In the genomic region with DNA sequence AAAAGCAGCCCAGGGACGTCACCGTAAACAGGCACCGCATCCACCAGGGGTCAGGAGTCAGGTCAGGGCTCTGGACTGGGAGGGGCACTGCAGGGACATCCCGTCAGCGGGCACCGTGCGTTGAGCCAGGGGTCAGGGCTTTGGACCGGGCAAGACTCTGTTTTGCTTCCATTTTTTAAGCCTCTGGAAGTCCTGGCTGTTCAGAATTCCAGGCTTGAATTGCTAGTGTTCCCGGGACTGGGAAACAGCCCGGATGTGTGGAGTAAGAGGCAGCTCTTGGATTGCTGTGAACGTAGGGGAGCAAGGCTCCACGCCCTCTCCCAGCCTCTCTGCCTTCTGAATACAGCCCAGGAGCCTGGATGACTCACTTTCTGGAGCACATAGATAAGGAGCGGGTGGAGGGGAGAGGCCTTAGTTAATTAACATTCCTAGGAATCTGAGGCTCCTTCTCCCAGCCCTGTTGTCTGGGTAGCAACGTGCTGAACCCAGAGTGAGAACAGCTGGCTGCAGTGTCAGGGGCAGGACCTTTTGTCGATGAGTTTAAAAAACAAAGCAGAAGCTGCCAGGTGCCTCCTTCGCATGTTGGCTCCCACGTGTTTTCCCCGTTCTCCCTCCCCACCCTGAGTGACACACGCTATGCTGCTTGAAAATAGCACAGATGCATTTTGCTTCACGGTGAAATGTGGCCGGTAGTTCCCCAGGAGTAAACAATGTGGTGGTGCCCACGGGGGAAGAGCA, we compare ENCODE assay signal across 8 cellular contexts. TPM values are rescaled to one million over a fixed set of nuclear protein-coding genes. Genes with fewer than 3 reads are reported as not detected.
DNase-seq lines count a peak whose midpoint lies in the region; ATAC-seq and TF ChIP-seq lines count a peak whose summit lies in the region.

No MANE protein-coding gene starts in this region.

- ATAC-seq in GM18861 (IDR thresholded peaks at IDR 0.05; ENCODE audit: unreplicated experiment): peak; percentile 52
- peak; percentile 94 for ATAC-seq in WTC11
- ATAC-seq in Right ventricle myocardium superior (ENCODE audit: poor library complexity): peak; percentile 88

- H3K36me3 Mint-ChIP-seq in WTC11: peaks cover 9% of the 10 kb centered on the region
- H3K36me3 Mint-ChIP-seq in osteocyte (ENCODE audit: unreplicated experiment): peaks cover 2% of the 10 kb centered on the region

- peak overlapping the region; percentile 41; the same call in 1 of the 2 replicates for H3K27ac ChIP-seq in HUES6 (ENCODE audit: low read depth, low read length)

- POLR2A ChIA-PET in WTC11 (lab: Charles Lee): interaction anchor here (0.8 to 1.2 kb wide), 2 partner anchors 22 to 122 kb away, joined by 3 to 10 read pairs; no protein-coding TSS in a partner anchor

- CTCF ChIA-PET in WTC11 (lab: Charles Lee): interaction anchor here (0.7 to 2.3 kb wide), 17 partner anchors 9 to 220 kb away, joined by 3 to 13 read pairs (median 4); no protein-coding TSS in a partner anchor

- peak overlapping the region; percentile 51 for H3K9ac ChIP-seq in HUES6 (ENCODE audit: low read length)

- no peaks in the 10 kb centered on the region for H3K27me3 ChIP-seq in HUES6 (ENCODE audit: control insufficient read depth, insufficient read depth, low read length)

- H3K9me3 Mint-ChIP-seq in WTC11 (no peaks in the 10 kb centered on the region), osteocyte (ENCODE audit: unreplicated experiment) (peaks cover 6% of the 10 kb centered on the region)

- intact Hi-C loops in Right ventricle myocardium superior (cut with DNase I): no loop called here

- peak overlapping the region; percentile 40 for H3K4me3 Mint-ChIP-seq in WTC11
- peak overlapping the region; percentile 32 for H3K4me3 Mint-ChIP-seq in osteocyte (ENCODE audit: unreplicated experiment)

- peaks cover 93% of the 10 kb centered on the region for H3K4me1 Mint-ChIP-seq in WTC11
- peaks cover 17% of the 10 kb centered on the region for H3K4me1 Mint-ChIP-seq in osteocyte (ENCODE audit: unreplicated experiment)

- no peaks in the 10 kb centered on the region for H3K27me3 Mint-ChIP-seq in WTC11 (ENCODE audit: low read depth)
- H3K27me3 Mint-ChIP-seq in osteocyte (ENCODE audit: unreplicated experiment): no peaks in the 10 kb centered on the region

- peaks cover 6% of the 10 kb centered on the region; the same call in 1 of the 2 replicates for H3K9me3 ChIP-seq in HUES6 (ENCODE audit: control insufficient read depth, insufficient read depth, low read depth, low read length)

- TF ChIP-seq CTCF in WTC11 (IDR thresholded peaks at IDR 0.05) (no peak), osteocyte (IDR thresholded peaks at IDR 0.05) (peak; percentile 17)

- peak overlapping the region; percentile 95 for H3K27ac Mint-ChIP-seq in WTC11
- H3K27ac Mint-ChIP-seq in osteocyte (ENCODE audit: unreplicated experiment): peak overlapping the region; percentile 83

- DNase-seq in Ammon's horn (ENCODE audit: low spot score): peak; percentile 74
- DNase-seq in WTC11 (ENCODE audit: low spot score): peak; percentile 74
- peak; percentile 88 for DNase-seq in Right ventricle myocardium superior
- DNase-seq in osteocyte (ENCODE audit: extremely low spot score, unreplicated experiment): no peak
- DNase-seq in NCI-H1930 (lab: John Stamatoyannopoulos, UW): no peak
- no peak for DNase-seq in NCI-H446 (lab: John Stamatoyannopoulos, UW)

- H3K36me3 ChIP-seq in HUES6 (ENCODE audit: control insufficient read depth, insufficient read depth, low read length): no peaks in the 10 kb centered on the region

- H3K4me3 ChIP-seq in HUES6 (ENCODE audit: low read depth, low read length): peak overlapping the region; percentile 28; the same call in 1 of the 2 replicates

- H3K4me1 ChIP-seq in HUES6 (ENCODE audit: control insufficient read depth, insufficient read depth, low read length): peaks cover 27% of the 10 kb centered on the region

TF ChIP-seq in WTC11, 78 proteins besides CTCF, POLR2A, EP300 and RAD21:
- TF ChIP-seq, protein P1, sequence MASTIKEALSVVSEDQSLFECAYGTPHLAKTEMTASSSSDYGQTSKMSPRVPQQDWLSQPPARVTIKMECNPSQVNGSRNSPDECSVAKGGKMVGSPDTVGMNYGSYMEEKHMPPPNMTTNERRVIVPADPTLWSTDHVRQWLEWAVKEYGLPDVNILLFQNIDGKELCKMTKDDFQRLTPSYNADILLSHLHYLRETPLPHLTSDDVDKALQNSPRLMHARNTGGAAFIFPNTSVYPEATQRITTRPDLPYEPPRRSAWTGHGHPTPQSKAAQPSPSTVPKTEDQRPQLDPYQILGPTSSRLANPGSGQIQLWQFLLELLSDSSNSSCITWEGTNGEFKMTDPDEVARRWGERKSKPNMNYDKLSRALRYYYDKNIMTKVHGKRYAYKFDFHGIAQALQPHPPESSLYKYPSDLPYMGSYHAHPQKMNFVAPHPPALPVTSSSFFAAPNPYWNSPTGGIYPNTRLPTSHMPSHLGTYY (CRISPR knock-in tag; IDR thresholded peaks at IDR 0.05): no peak
- no peak for TF ChIP-seq JAZF1 (CRISPR knock-in tag; IDR thresholded peaks at IDR 0.05)
- TF ChIP-seq, protein P2, sequence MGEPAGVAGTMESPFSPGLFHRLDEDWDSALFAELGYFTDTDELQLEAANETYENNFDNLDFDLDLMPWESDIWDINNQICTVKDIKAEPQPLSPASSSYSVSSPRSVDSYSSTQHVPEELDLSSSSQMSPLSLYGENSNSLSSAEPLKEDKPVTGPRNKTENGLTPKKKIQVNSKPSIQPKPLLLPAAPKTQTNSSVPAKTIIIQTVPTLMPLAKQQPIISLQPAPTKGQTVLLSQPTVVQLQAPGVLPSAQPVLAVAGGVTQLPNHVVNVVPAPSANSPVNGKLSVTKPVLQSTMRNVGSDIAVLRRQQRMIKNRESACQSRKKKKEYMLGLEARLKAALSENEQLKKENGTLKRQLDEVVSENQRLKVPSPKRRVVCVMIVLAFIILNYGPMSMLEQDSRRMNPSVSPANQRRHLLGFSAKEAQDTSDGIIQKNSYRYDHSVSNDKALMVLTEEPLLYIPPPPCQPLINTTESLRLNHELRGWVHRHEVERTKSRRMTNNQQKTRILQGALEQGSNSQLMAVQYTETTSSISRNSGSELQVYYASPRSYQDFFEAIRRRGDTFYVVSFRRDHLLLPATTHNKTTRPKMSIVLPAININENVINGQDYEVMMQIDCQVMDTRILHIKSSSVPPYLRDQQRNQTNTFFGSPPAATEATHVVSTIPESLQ (CRISPR knock-in tag; IDR thresholded peaks at IDR 0.05): no peak
- TF ChIP-seq FOXK1 (CRISPR knock-in tag; IDR thresholded peaks at IDR 0.05): peak; percentile 60
- TF ChIP-seq JUN (CRISPR knock-in tag; IDR thresholded peaks at IDR 0.05): no peak
- 0 out of 2 replicates have a peak, but pooled peaks have one; percentile 17 for TF ChIP-seq CREM (CRISPR knock-in tag; IDR thresholded peaks at IDR 0.05)
- TF ChIP-seq TEAD4 (CRISPR knock-in tag; IDR thresholded peaks at IDR 0.05): no peak
- TF ChIP-seq NFYB (CRISPR knock-in tag; conservative IDR thresholded peaks at IDR 0.05; ENCODE audit: low read depth): no peak
- TF ChIP-seq, protein P3, sequence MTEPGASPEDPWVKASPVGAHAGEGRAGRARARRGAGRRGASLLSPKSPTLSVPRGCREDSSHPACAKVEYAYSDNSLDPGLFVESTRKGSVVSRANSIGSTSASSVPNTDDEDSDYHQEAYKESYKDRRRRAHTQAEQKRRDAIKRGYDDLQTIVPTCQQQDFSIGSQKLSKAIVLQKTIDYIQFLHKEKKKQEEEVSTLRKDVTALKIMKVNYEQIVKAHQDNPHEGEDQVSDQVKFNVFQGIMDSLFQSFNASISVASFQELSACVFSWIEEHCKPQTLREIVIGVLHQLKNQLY (CRISPR knock-in tag; IDR thresholded peaks at IDR 0.05): no peak
- TF ChIP-seq HMGA2 (CRISPR knock-in tag; IDR thresholded peaks at IDR 0.05): no peak
- no peak for TF ChIP-seq ZNF263 (CRISPR knock-in tag; IDR thresholded peaks at IDR 0.05; ENCODE audit: low read depth)
- no peak for TF ChIP-seq ZNF396 (CRISPR knock-in tag; IDR thresholded peaks at IDR 0.05; ENCODE audit: borderline replicate concordance)
- TF ChIP-seq SMAD3 (CRISPR knock-in tag; IDR thresholded peaks at IDR 0.05; ENCODE audit: borderline replicate concordance): no peak
- TF ChIP-seq, protein P4, sequence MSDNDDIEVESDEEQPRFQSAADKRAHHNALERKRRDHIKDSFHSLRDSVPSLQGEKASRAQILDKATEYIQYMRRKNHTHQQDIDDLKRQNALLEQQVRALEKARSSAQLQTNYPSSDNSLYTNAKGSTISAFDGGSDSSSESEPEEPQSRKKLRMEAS (CRISPR knock-in tag; IDR thresholded peaks at IDR 0.05): peak; percentile 64; the same call in 1 of the 2 replicates
- TF ChIP-seq RORB (CRISPR knock-in tag; IDR thresholded peaks at IDR 0.05): no peak

RNA-seq across cellular contexts. Expression of a gene that starts 21.9 kb away (rescaled TPM):
- total RNA-seq in WTC11 (2021): 100 to 133 TPM (median 126 TPM) in 3 replicates
- 73.6 TPM for total RNA-seq in Right ventricle myocardium superior
- total RNA-seq in osteocyte: 15.2 and 15.7 TPM in 2 replicates

Comparison
In these comparisons a context has a peak if more than half of its experiments do, and no peak if none do; other contexts are left out.
1. DNase-seq: peak in Ammon's horn (single experiment), WTC11 (single experiment) and Right ventricle myocardium superior (single experiment); none in osteocyte (single experiment), NCI-H1930 (0 of 2) and NCI-H446 (0 of 2).
2. Peak in every context shown above with its lines, with median percentiles within 50 percentile points of each other: ATAC-seq.